In the genomic region with DNA sequence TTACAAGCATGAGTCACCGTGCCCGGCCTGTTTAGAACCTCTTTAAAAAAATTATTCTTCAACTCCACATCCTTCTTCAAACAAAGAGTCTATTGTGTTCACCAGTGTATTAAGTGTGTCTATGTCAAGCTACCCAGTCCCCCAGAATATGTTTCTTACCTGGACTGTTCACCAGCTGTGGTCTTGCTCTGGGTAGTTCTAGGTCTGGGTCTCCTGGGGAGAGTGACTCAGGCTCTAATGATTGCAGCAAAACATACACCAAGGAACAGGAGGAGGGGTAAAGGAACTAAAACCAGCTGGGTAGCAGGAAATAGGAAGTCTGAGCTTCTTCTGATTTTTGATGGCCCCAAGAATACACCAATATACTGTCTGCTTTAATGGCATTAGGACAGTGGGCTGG, we compare ENCODE assay signal across 10 cellular contexts. TPM values are rescaled to one million over a fixed set of nuclear protein-coding genes. Genes with fewer than 3 reads are reported as not detected.
DNase-seq lines count a peak whose midpoint lies in the region; ATAC-seq and TF ChIP-seq lines count a peak whose summit lies in the region.
"Had no signal": no experiment of that assay in that cellular context is flagged by ENCODE, and none has a peak within 500 bp of the region (broad histone marks: within the 10 kb centered on the region; RNA-seq: fewer than 3 reads in every experiment).

A gene with protein sequence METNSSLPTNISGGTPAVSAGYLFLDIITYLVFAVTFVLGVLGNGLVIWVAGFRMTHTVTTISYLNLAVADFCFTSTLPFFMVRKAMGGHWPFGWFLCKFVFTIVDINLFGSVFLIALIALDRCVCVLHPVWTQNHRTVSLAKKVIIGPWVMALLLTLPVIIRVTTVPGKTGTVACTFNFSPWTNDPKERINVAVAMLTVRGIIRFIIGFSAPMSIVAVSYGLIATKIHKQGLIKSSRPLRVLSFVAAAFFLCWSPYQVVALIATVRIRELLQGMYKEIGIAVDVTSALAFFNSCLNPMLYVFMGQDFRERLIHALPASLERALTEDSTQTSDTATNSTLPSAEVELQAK (minus strand): TSS at position 224 of the 400 bp plus-strand sequence. CDS start 4,884 bp downstream, outside the sequence.

- no peaks in the 10 kb centered on the region for H3K27me3 Mint-ChIP-seq in T-helper 2 cell treated with Interferon-gamma antibody and Interleukin-4, amounts not matched to agents 5 μg/mL and 100 μg/mL, for 36 hours (ENCODE audit: low read depth)
- H3K27me3 Mint-ChIP-seq in osteocyte (ENCODE audit: unreplicated experiment) = no peaks in the 10 kb centered on the region
- H3K27me3 Mint-ChIP-seq: activated CD4-positive, alpha-beta memory T cell treated with anti-CD3 and anti-CD28 coated beads, Interleukin-2, amount 10 ng/mL, durations not matched to agents 7 days and 5 days had no signal

- H4K20me1 ChIP-seq in osteoblast (ENCODE audit: insufficient read depth, low read length) = no peaks in the 10 kb centered on the region

- H3K27ac Mint-ChIP-seq in T-helper 2 cell treated with Interferon-gamma antibody and Interleukin-4, amounts not matched to agents 5 μg/mL and 100 μg/mL, for 36 hours = no peak within 1 kb of the TSS
- H3K27ac Mint-ChIP-seq in osteocyte (ENCODE audit: unreplicated experiment) = no peak within 1 kb of the TSS
- H3K27ac Mint-ChIP-seq: activated CD4-positive, alpha-beta memory T cell treated with anti-CD3 and anti-CD28 coated beads, Interleukin-2, amount 10 ng/mL, durations not matched to agents 7 days and 5 days had no signal

- H3K36me3 ChIP-seq in osteoblast (ENCODE audit: insufficient read depth, low read length) = no peaks in the 10 kb centered on the region

- TF ChIP-seq CTCF in foreskin keratinocyte (conservative IDR thresholded peaks at IDR 0.05) (no peak), osteoblast (IDR thresholded peaks at IDR 0.05; ENCODE audit: extremely low read depth, low read depth, low read length) (no peak), osteocyte (IDR thresholded peaks at IDR 0.05) (no peak)

- peak; percentile 39 for DNase-seq in Caki2 (ENCODE audit: low read depth)
- DNase-seq in SIG-M5 (lab: John Stamatoyannopoulos, UW) = peak; percentile 6
- DNase-seq in foreskin keratinocyte = peak; percentile 50 to 67
- peak; percentile 75 for DNase-seq in osteoblast (ENCODE audit: insufficient read length, low spot score, missing footprints)
- DNase-seq in T-helper 2 cell treated with Interferon-gamma antibody and Interleukin-4, amounts not matched to agents 5 μg/mL and 100 μg/mL, for 36 hours (ENCODE audit: low spot score) = no peak
- DNase-seq in NCI-H2107 treated with DMSO at 0.1 percent for 48 hours (lab: John Stamatoyannopoulos, UW; ENCODE audit: unreplicated experiment) = no peak
- DNase-seq in osteocyte (ENCODE audit: extremely low spot score, unreplicated experiment) = no peak
- no peak for DNase-seq in NCI-H2081 (lab: John Stamatoyannopoulos, UW)
- DNase-seq: activated CD4-positive, alpha-beta memory T cell treated with anti-CD3 and anti-CD28 coated beads, Interleukin-2, amount 10 ng/mL, durations not matched to agents 7 days and 5 days; DMS 273 treated with DMSO at 0.1 percent for 48 hours had no signal

- H3K4me3 Mint-ChIP-seq in T-helper 2 cell treated with Interferon-gamma antibody and Interleukin-4, amounts not matched to agents 5 μg/mL and 100 μg/mL, for 36 hours = no peak within 1 kb of the TSS
- no peak within 1 kb of the TSS for H3K4me3 Mint-ChIP-seq in osteocyte (ENCODE audit: unreplicated experiment)
- H3K4me3 Mint-ChIP-seq: activated CD4-positive, alpha-beta memory T cell treated with anti-CD3 and anti-CD28 coated beads, Interleukin-2, amount 10 ng/mL, durations not matched to agents 7 days and 5 days had no signal

- no peaks in the 10 kb centered on the region for H3K79me2 ChIP-seq in osteoblast (ENCODE audit: insufficient read depth, low read length)

- ATAC-seq in foreskin keratinocyte = peak; percentile 67

- H3K27me3 ChIP-seq in foreskin keratinocyte = no peaks in the 10 kb centered on the region
- H3K27me3 ChIP-seq in osteoblast (ENCODE audit: insufficient read depth, low read length) = no peaks in the 10 kb centered on the region

- H3K4me1 Mint-ChIP-seq in T-helper 2 cell treated with Interferon-gamma antibody and Interleukin-4, amounts not matched to agents 5 μg/mL and 100 μg/mL, for 36 hours (ENCODE audit: low read depth) = no peaks in the 10 kb centered on the region
- no peaks in the 10 kb centered on the region for H3K4me1 Mint-ChIP-seq in osteocyte (ENCODE audit: unreplicated experiment)
- H3K4me1 Mint-ChIP-seq: activated CD4-positive, alpha-beta memory T cell treated with anti-CD3 and anti-CD28 coated beads, Interleukin-2, amount 10 ng/mL, durations not matched to agents 7 days and 5 days had no signal

- no peaks in the 10 kb centered on the region for H3K4me1 ChIP-seq in foreskin keratinocyte
- peaks cover 22% of the 10 kb centered on the region for H3K4me1 ChIP-seq in osteoblast (ENCODE audit: insufficient read depth, low read length)

- H3K4me2 ChIP-seq in osteoblast (ENCODE audit: insufficient read depth, low read length) = peak within 1 kb of the TSS; percentile 26

- H3K9me3 Mint-ChIP-seq in T-helper 2 cell treated with Interferon-gamma antibody and Interleukin-4, amounts not matched to agents 5 μg/mL and 100 μg/mL, for 36 hours = peaks cover 12% of the 10 kb centered on the region
- H3K9me3 Mint-ChIP-seq in osteocyte (ENCODE audit: unreplicated experiment) = peaks cover 22% of the 10 kb centered on the region

- peak within 1 kb of the TSS; percentile 69 for H2AFZ ChIP-seq in osteoblast (ENCODE audit: low read length)

- no peak within 1 kb of the TSS for H3K4me3 ChIP-seq in osteoblast (ENCODE audit: insufficient read depth, low read length)

- H3K27ac ChIP-seq in foreskin keratinocyte (peak within 1 kb of the TSS; percentile 62), osteoblast (ENCODE audit: low read depth, low read length) (peak within 1 kb of the TSS; percentile 62)

- no peaks in the 10 kb centered on the region for H3K9me3 ChIP-seq in osteoblast (ENCODE audit: low read depth, low read length)

- no peaks in the 10 kb centered on the region for H3K36me3 Mint-ChIP-seq in T-helper 2 cell treated with Interferon-gamma antibody and Interleukin-4, amounts not matched to agents 5 μg/mL and 100 μg/mL, for 36 hours (ENCODE audit: low read depth)
- no peaks in the 10 kb centered on the region for H3K36me3 Mint-ChIP-seq in osteocyte (ENCODE audit: unreplicated experiment)

- in situ Hi-C loops in Caki2 (cut with HindIII; ENCODE audit: low pct_unique_long_range_greater_than_20kb, low sequenced_read_pairs) = no loop called here

RNA-seq across cellular contexts. Expression of the gene that starts here (rescaled TPM):
- not detected in 2 replicates for total RNA-seq in Caki2 (2014; rRNA removed; shearing (Covaris generic); ENCODE audit: low replicate concordance)
- 0.46 TPM in 1 of 2 replicates, not detected in the other for total RNA-seq in foreskin keratinocyte
- polyA plus RNA-seq in foreskin keratinocyte = 0.40 TPM in 1 of 2 replicates, not detected in the other
- 4.4 and 5.1 TPM in 2 replicates for total RNA-seq in osteoblast
- not detected in 2 replicates for total RNA-seq in osteocyte
- total RNA-seq: activated CD4-positive, alpha-beta memory T cell treated with anti-CD3 and anti-CD28 coated beads, Interleukin-2, amount 10 ng/mL, durations not matched to agents 7 days and 5 days had no signal

Comparison
In these comparisons a context has a peak if more than half of its experiments do, and no peak if none do; other contexts are left out.
1. Peak in DNase-seq in Caki2; RNA of the gene not detected or under 1 TPM.
2. Peak in DNase-seq, ATAC-seq and H3K27ac ChIP-seq in foreskin keratinocyte; RNA of the gene not detected or under 1 TPM.
3. DNase-seq: peak in SIG-M5 (single experiment) and osteoblast (single experiment); none in T-helper 2 cell treated with Interferon-gamma antibody and Interleukin-4, amounts not matched to agents 5 μg/mL and 100 μg/mL, for 36 hours (single experiment), NCI-H2107 treated with DMSO at 0.1 percent for 48 hours (single experiment), osteocyte (single experiment) and NCI-H2081 (0 of 2).